Comparison of ENCODE assay signal across 28 cellular contexts in the genomic region with DNA sequence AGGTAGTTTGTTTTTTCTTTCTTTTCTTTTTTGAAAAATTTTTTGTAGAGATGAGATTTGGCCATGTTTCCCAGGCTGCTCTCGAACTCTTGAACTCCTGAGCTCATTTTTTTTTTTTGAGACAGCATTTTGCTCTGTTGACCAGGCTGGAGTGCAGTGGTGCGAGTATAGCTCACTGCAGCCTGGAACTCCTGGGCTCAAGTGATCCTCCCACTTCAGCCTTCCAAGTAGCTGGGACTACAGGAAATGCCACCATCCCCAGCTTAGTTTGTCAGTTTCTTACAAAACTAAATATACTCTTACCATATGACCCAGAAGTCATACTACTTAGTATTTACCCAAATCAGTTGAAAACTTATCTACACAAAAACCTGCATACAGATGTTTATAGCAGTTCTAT. TPM values are rescaled to one million over a fixed set of nuclear protein-coding genes. Genes with fewer than 3 reads are reported as not detected.
DNase-seq lines count a peak whose midpoint lies in the region; ATAC-seq, FAIRE-seq and TF ChIP-seq lines count a peak whose summit lies in the region.
"Had no signal": no experiment of that assay in that cellular context is flagged by ENCODE, and none has a peak within 500 bp of the region (broad histone marks: within the 10 kb centered on the region; RNA-seq: fewer than 3 reads in every experiment).

No MANE protein-coding gene starts in this region.

- peak overlapping the region; percentile 49; the same call in 1 of the 2 replicates for H4K5ac ChIP-seq in IMR-90 (ENCODE audit: low read depth, low read length)

- H4K91ac ChIP-seq in IMR-90 (ENCODE audit: insufficient read depth, low read depth, low read length): peak overlapping the region; percentile 95

- H2AK5ac ChIP-seq in IMR-90 (ENCODE audit: low read depth, low read length): peak overlapping the region; percentile 79; the same call in 1 of the 2 replicates

- H2BK20ac ChIP-seq in IMR-90 (ENCODE audit: low read depth, low read length): peak overlapping the region; percentile 98

- peaks cover 2% of the 10 kb centered on the region; the same call in 1 of the 2 replicates for H3K9me1 ChIP-seq in IMR-90 (ENCODE audit: insufficient read depth, low read length)

- H2BK5ac ChIP-seq in IMR-90 (ENCODE audit: low read depth, low read length, poor library complexity, severe bottlenecking): peak overlapping the region; percentile 86

- H3K27ac ChIP-seq in BLaER1: no peak overlapping the region
- peak overlapping the region; percentile 69; the same call in 1 of the 2 replicates for H3K27ac ChIP-seq in IMR-90 (ENCODE audit: insufficient read depth, low read length)
- H3K27ac ChIP-seq in smooth muscle cell (ENCODE audit: low read depth): peak overlapping the region; percentile 56
- H3K27ac ChIP-seq in pancreas: no peak overlapping the region
- no peak overlapping the region for H3K27ac ChIP-seq in A673 (ENCODE audit: low read depth, low read length, poor library complexity, severe bottlenecking)
- H3K27ac ChIP-seq: neural progenitor cell had no signal

- CTCF ChIA-PET in IMR-90 (lab: Yijun Ruan, JAX): interaction anchor here (0.6 to 1.1 kb wide), 4 partner anchors 13 to 263 kb away, joined by 3 to 4 read pairs (median 3); no protein-coding TSS in a partner anchor
- CTCF ChIA-PET in activated CD4-positive, alpha-beta T cell treated with anti-CD3 and anti-CD28 coated beads, Interleukin-2, amount 10 ng/mL, durations not matched to agents 7 days and 5 days (lab: Charles Lee): interaction anchor here (0.6 to 5.0 kb wide), 3 partner anchors 8 to 171 kb away, joined by 3 to 66 read pairs (median 3); a partner anchor contains a TSS
- CTCF ChIA-PET in A673 (lab: Charles Lee): interaction anchor here (0.6 kb wide), 2 partner anchors 13 to 105 kb away, joined by 4 read pairs; no protein-coding TSS in a partner anchor

- intact Hi-C loops in IMR-90 (cut with micrococcal nuclease) (loop anchor here (5.0 kb wide), 3 partner anchors 81 to 156 kb away; no protein-coding TSS in a partner anchor), pancreas (cut with DNase I) (loop anchor here in 1 of 3 donors (5.0 kb wide), 1 partner anchor 171 kb away; a partner anchor contains a TSS), A673 (cut with micrococcal nuclease; ENCODE audit: unreplicated experiment) (loop anchor here (5.0 kb wide), 1 partner anchor 261 kb away; no protein-coding TSS in a partner anchor)

- POLR2A ChIA-PET in IMR-90 (lab: Charles Lee; ENCODE audit: unreplicated experiment) (interaction anchor here (0.5 kb wide), 1 partner anchor 30 kb away, joined by 3 read pairs; no protein-coding TSS in a partner anchor), A673 (lab: Charles Lee; ENCODE audit: low non-redundant PET) (interaction anchor here (0.5 to 0.6 kb wide), 2 partner anchors 218 to 261 kb away, joined by 4 read pairs; a partner anchor contains a TSS)
- POLR2A ChIA-PET in activated CD4-positive, alpha-beta T cell treated with anti-CD3 and anti-CD28 coated beads, Interleukin-2, amount 10 ng/mL, durations not matched to agents 7 days and 5 days (lab: Charles Lee): interaction anchor here (0.6 kb wide), 1 partner anchor 47 kb away, joined by 4 read pairs; no protein-coding TSS in a partner anchor

- H4K8ac ChIP-seq in IMR-90 (ENCODE audit: low read depth in 2 of 2, low read length in 2 of 2): peak overlapping the region in 1 of 2 experiments; percentile 89; a peak in 2 of 4 replicates

- no peaks in the 10 kb centered on the region for H3K9me3 Mint-ChIP-seq in activated CD4-positive, alpha-beta T cell treated with anti-CD3 and anti-CD28 coated beads, Interleukin-2, amount 10 ng/mL, durations not matched to agents 7 days and 5 days
- H3K9me3 Mint-ChIP-seq: central memory CD8-positive, alpha-beta T cell; neural progenitor cell; stimulated activated naive CD8-positive, alpha-beta T cell treated with anti-CD3 and anti-CD28 coated beads, Interleukin-15, Interleukin-2, amounts not matched to agents 100 ng/mL and 50 ng/mL, for 24 hours had no signal

- H3K79me1 ChIP-seq in IMR-90 (ENCODE audit: low read depth in 1 of 2, low read length in 2 of 2): no peaks in the 10 kb centered on the region

- TF ChIP-seq CTCF in IMR-90 (conservative IDR thresholded peaks at IDR 0.05; ENCODE audit: low read depth, low read length) (no peak), fibroblast of the aortic adventitia (IDR thresholded peaks at IDR 0.05; ENCODE audit: insufficient read depth, low read length) (no peak), smooth muscle cell (IDR thresholded peaks at IDR 0.05; ENCODE audit: borderline replicate concordance, insufficient read depth, poor library complexity, severe bottlenecking) (no peak), pancreas (IDR thresholded peaks at IDR 0.05) (no peak), A673 (conservative IDR thresholded peaks at IDR 0.05; ENCODE audit: low read depth, low read length) (no peak)

- peaks cover 5% of the 10 kb centered on the region for H3F3A ChIP-seq in smooth muscle cell (ENCODE audit: low read depth)

- peak; percentile 36 for ATAC-seq in IMR-90 (ENCODE audit: low read depth)
- ATAC-seq in pancreas: no peak
- ATAC-seq: activated CD4-positive, alpha-beta T cell treated with anti-CD3 and anti-CD28 coated beads for 36 hours; lower lobe of right lung had no signal

- peak overlapping the region; percentile 97; the same call in 1 of the 2 replicates for H3K4ac ChIP-seq in IMR-90 (ENCODE audit: low read depth, low read length)

- dilution Hi-C loops in IMR-90 (cut with HindIII; ENCODE audit: low sequenced_read_pairs, unreplicated experiment): no loop called here

- in situ Hi-C loops in IMR-90 (cut with MboI; ENCODE audit: low sequenced_read_pairs): loop anchor here (5.0 to 10.0 kb wide), 2 partner anchors 171 to 263 kb away; a partner anchor contains a TSS

- no peak for FAIRE-seq in pancreas (lab: Jason Lieb, UNC)
- FAIRE-seq: GM19239, kidney had no signal

- DNase-seq in IMR-90 (peak; percentile 17), fibroblast of the aortic adventitia (ENCODE audit: low read depth) (peak; percentile 27), smooth muscle cell (lab: John Stamatoyannopoulos, UW; ENCODE audit: unreplicated experiment) (no peak), GF-D8 (lab: John Stamatoyannopoulos, UW) (no peak), pancreas (no peak), A673 (ENCODE audit: low spot score) (no peak)
- no peak for DNase-seq in activated CD4-positive, alpha-beta T cell treated with anti-CD3 and anti-CD28 coated beads, Interleukin-2, amount 10 ng/mL, durations not matched to agents 7 days and 5 days
- DNase-seq: ACHN; activated CD4-positive, alpha-beta T cell treated with anti-CD3 and anti-CD28 coated beads for 36 hours; activated T-cell treated with anti-CD3 and anti-CD28 coated beads for 4 hours; DMS53; glutamatergic neuron; KBM-7; kidney; lower lobe of right lung; MG63; NCI-H1436 treated with DMSO at 0.1 percent for 48 hours had no signal

- no CpG with 5 or more reads among the region's 2 CpGs for WGBS in IMR-90 (ENCODE audit: extremely low coverage in 2 of 2, insufficient read length in 1 of 2), 2 experiments
- 73% methylated on average over 2 of the region's 2 CpGs for WGBS in smooth muscle cell (ENCODE audit: low lambda C conversion rate)
- 56 to 62% methylated on average over 2 of the region's 2 CpGs for WGBS in pancreas, 2 donors

- H3K4me2 ChIP-seq in BLaER1 (peak overlapping the region; percentile 17; the same call in 1 of the 2 replicates), IMR-90 (ENCODE audit: low read depth, low read length) (peak overlapping the region; percentile 43; the same call in 1 of the 2 replicates), smooth muscle cell (no peak overlapping the region)
- H3K4me2 ChIP-seq: neural progenitor cell had no signal

- H3K27me3 ChIP-seq in BLaER1 (no peaks in the 10 kb centered on the region), IMR-90 (ENCODE audit: control insufficient read depth, insufficient read depth, low read length) (no peaks in the 10 kb centered on the region), smooth muscle cell (ENCODE audit: low read depth) (no peaks in the 10 kb centered on the region), pancreas (no peaks in the 10 kb centered on the region), A673 (replicated peaks; ENCODE audit: insufficient read depth, low read depth, low read length, poor library complexity) (no peaks in the 10 kb centered on the region)
- H3K27me3 ChIP-seq: neural progenitor cell, tibial nerve had no signal

- TF ChIP-seq RAD21 in IMR-90 (IDR thresholded peaks at IDR 0.05; ENCODE audit: low read length): no peak

- peak overlapping the region; percentile 97 for H2BK120ac ChIP-seq in IMR-90 (ENCODE audit: low read depth, low read length)

- BruUV-seq in IMR-90 (replicated peaks; lab: Mats Ljungman, UMichigan) (no TSS peak), A673 (replicated peaks; lab: Mats Ljungman, UMichigan) (no TSS peak)

- peak overlapping the region; percentile 66 for H3K56ac ChIP-seq in IMR-90 (ENCODE audit: extremely low read depth, insufficient read depth, low read length)

- H3K79me2 ChIP-seq in smooth muscle cell (ENCODE audit: low read depth): no peaks in the 10 kb centered on the region

- H3K4me3 ChIP-seq in BLaER1 (no peak overlapping the region), IMR-90 (ENCODE audit: insufficient read depth, low read depth, low read length) (no peak overlapping the region), fibroblast of the aortic adventitia (ENCODE audit: low read depth, low read length) (no peak overlapping the region), smooth muscle cell (no peak overlapping the region), pancreas (no peak overlapping the region), A673 (ENCODE audit: low read depth, low read length, poor library complexity, severe bottlenecking) (no peak overlapping the region)
- H3K4me3 ChIP-seq: lower lobe of right lung, MG63, neural progenitor cell had no signal

- H3K4me1 ChIP-seq in BLaER1 (peaks cover 9% of the 10 kb centered on the region), IMR-90 (ENCODE audit: control insufficient read depth, insufficient read depth, low read length) (peaks cover 9% of the 10 kb centered on the region), smooth muscle cell (ENCODE audit: low read depth) (no peaks in the 10 kb centered on the region), pancreas (no peaks in the 10 kb centered on the region), A673 (ENCODE audit: insufficient read depth, low read length, poor library complexity, severe bottlenecking) (no peaks in the 10 kb centered on the region)
- H3K4me1 ChIP-seq: lower lobe of right lung, neural progenitor cell had no signal

- no peak overlapping the region for H3K9ac ChIP-seq in BLaER1
- peak overlapping the region; percentile 3; the same call in 1 of the 2 replicates for H3K9ac ChIP-seq in IMR-90 (ENCODE audit: low read depth, low read length)
- no peak overlapping the region for H3K9ac ChIP-seq in smooth muscle cell (ENCODE audit: low read depth)
- H3K9ac ChIP-seq: neural progenitor cell had no signal

- H2AK9ac ChIP-seq in IMR-90 (replicated peaks; ENCODE audit: low read depth, low read length, poor library complexity): no peak overlapping the region

- peak overlapping the region; percentile 98 for H3K14ac ChIP-seq in IMR-90 (replicated peaks; ENCODE audit: low read depth, low read length)

- H2AFZ ChIP-seq in IMR-90 (replicated peaks; ENCODE audit: low read length, poor library complexity): no peak overlapping the region
- no peak overlapping the region for H2AFZ ChIP-seq in smooth muscle cell (ENCODE audit: low read depth)
- H2AFZ ChIP-seq: neural progenitor cell had no signal

- TF ChIP-seq POLR2A in IMR-90 (IDR thresholded peaks at IDR 0.05; ENCODE audit: low read depth, low read length): no peak

- peak overlapping the region; percentile 85; the same call in 1 of the 2 replicates for H3K18ac ChIP-seq in IMR-90 (ENCODE audit: low read depth, low read length)

- H3K4me3 Mint-ChIP-seq in activated CD4-positive, alpha-beta T cell treated with anti-CD3 and anti-CD28 coated beads, Interleukin-2, amount 10 ng/mL, durations not matched to agents 7 days and 5 days: no peak overlapping the region
- H3K4me3 Mint-ChIP-seq: activated CD4-positive, alpha-beta T cell treated with anti-CD3 and anti-CD28 coated beads for 36 hours; activated naive CD8-positive, alpha-beta T cell; central memory CD8-positive, alpha-beta T cell; neural progenitor cell; stimulated activated naive CD8-positive, alpha-beta T cell treated with anti-CD3 and anti-CD28 coated beads, Interleukin-15, Interleukin-2, amounts not matched to agents 100 ng/mL and 50 ng/mL, for 24 hours had no signal

- no peaks in the 10 kb centered on the region for H3K36me3 Mint-ChIP-seq in activated CD4-positive, alpha-beta T cell treated with anti-CD3 and anti-CD28 coated beads, Interleukin-2, amount 10 ng/mL, durations not matched to agents 7 days and 5 days (ENCODE audit: low read depth)
- H3K36me3 Mint-ChIP-seq: activated naive CD8-positive, alpha-beta T cell; neural progenitor cell had no signal

- H4K20me1 ChIP-seq in BLaER1 (no peaks in the 10 kb centered on the region), IMR-90 (ENCODE audit: insufficient read depth, low read length) (no peaks in the 10 kb centered on the region), smooth muscle cell (ENCODE audit: low read depth) (no peaks in the 10 kb centered on the region)

- H3K4me1 Mint-ChIP-seq in activated CD4-positive, alpha-beta T cell treated with anti-CD3 and anti-CD28 coated beads, Interleukin-2, amount 10 ng/mL, durations not matched to agents 7 days and 5 days: peaks cover 9% of the 10 kb centered on the region
- H3K4me1 Mint-ChIP-seq: central memory CD8-positive, alpha-beta T cell had no signal

- peaks cover 3% of the 10 kb centered on the region for H3K27me3 Mint-ChIP-seq in activated CD4-positive, alpha-beta T cell treated with anti-CD3 and anti-CD28 coated beads, Interleukin-2, amount 10 ng/mL, durations not matched to agents 7 days and 5 days
- H3K27me3 Mint-ChIP-seq: activated CD4-positive, alpha-beta T cell treated with anti-CD3 and anti-CD28 coated beads for 36 hours; activated naive CD8-positive, alpha-beta T cell; central memory CD8-positive, alpha-beta T cell; stimulated activated naive CD8-positive, alpha-beta T cell treated with anti-CD3 and anti-CD28 coated beads, Interleukin-15, Interleukin-2, amounts not matched to agents 100 ng/mL and 50 ng/mL, for 24 hours had no signal

- H3K27ac Mint-ChIP-seq in activated CD4-positive, alpha-beta T cell treated with anti-CD3 and anti-CD28 coated beads, Interleukin-2, amount 10 ng/mL, durations not matched to agents 7 days and 5 days: no peak overlapping the region
- H3K27ac Mint-ChIP-seq: activated CD4-positive, alpha-beta T cell treated with anti-CD3 and anti-CD28 coated beads for 36 hours; activated naive CD8-positive, alpha-beta T cell; neural progenitor cell had no signal

- H3K36me3 ChIP-seq in BLaER1: no peaks in the 10 kb centered on the region
- no peaks in the 10 kb centered on the region for H3K36me3 ChIP-seq in IMR-90 (ENCODE audit: control insufficient read depth, insufficient read depth, low read length)
- H3K36me3 ChIP-seq in smooth muscle cell (ENCODE audit: low read depth): no peaks in the 10 kb centered on the region
- no peaks in the 10 kb centered on the region for H3K36me3 ChIP-seq in pancreas
- H3K36me3 ChIP-seq in A673 (ENCODE audit: insufficient read depth, low read length, poor library complexity, severe bottlenecking): no peaks in the 10 kb centered on the region
- H3K36me3 ChIP-seq: lower lobe of right lung, MG63, neural progenitor cell, tibial nerve had no signal

- peak overlapping the region; percentile 97; the same call in 1 of the 2 replicates for H3K23ac ChIP-seq in IMR-90 (ENCODE audit: low read depth, low read length)

- H3K9me3 ChIP-seq in BLaER1: no peaks in the 10 kb centered on the region
- no peaks in the 10 kb centered on the region for H3K9me3 ChIP-seq in IMR-90 (ENCODE audit: control insufficient read depth, insufficient read depth, low read length)
- H3K9me3 ChIP-seq in smooth muscle cell (replicated peaks; ENCODE audit: low read depth): no peaks in the 10 kb centered on the region
- no peaks in the 10 kb centered on the region for H3K9me3 ChIP-seq in pancreas
- H3K9me3 ChIP-seq in A673 (ENCODE audit: low read depth, low read length, poor library complexity, severe bottlenecking): no peaks in the 10 kb centered on the region
- H3K9me3 ChIP-seq: lower lobe of right lung, MG63, tibial nerve had no signal

- peak overlapping the region; percentile 69; the same call in 1 of the 3 replicates for H2BK15ac ChIP-seq in IMR-90 (ENCODE audit: low read depth, low read length)

RNA-seq across cellular contexts. Expression of a gene that starts 14.4 kb away (rescaled TPM):
- total RNA-seq in IMR-90 (2012; rRNA removed) (under 0.01 TPM in 1 of 2 replicates, not detected in the other), fibroblast of the aortic adventitia (ENCODE audit: low replicate concordance) (under 0.01 TPM in 1 of 2 replicates, not detected in the other), smooth muscle cell (not detected in 2 replicates), pancreas (under 1 TPM in 1 of 6 donors, not detected in 5; 0.06 TPM), A673 (2021) (not detected in 2 replicates)
- polyA plus RNA-seq in IMR-90 (2012; rRNA removed) (not detected in 2 replicates), smooth muscle cell (not detected in 2 replicates), pancreas (not detected)
- polyA plus RNA-seq in IMR-90 (2012; cell fraction: cytosol; rRNA removed): not detected in 2 replicates
- not detected in 2 replicates for polyA plus RNA-seq in IMR-90 (2012; cell fraction: nucleus; rRNA removed; ENCODE audit: low replicate concordance)
- total RNA-seq in activated CD4-positive, alpha-beta T cell treated with anti-CD3 and anti-CD28 coated beads, Interleukin-2, amount 10 ng/mL, durations not matched to agents 7 days and 5 days: not detected
- total RNA-seq: HT-29; kidney; lower lobe of right lung; posterior vena cava; T-helper 2 cell treated with Interferon-gamma antibody and Interleukin-4, amounts not matched to agents 100 ng/mL and 5 ng/mL, for 36 hours; tibial nerve had no signal
- polyA plus RNA-seq: BJ had no signal

Comparison
In these comparisons a context has a peak if more than half of its experiments do, and no peak if none do; other contexts are left out.
1. H3K27ac ChIP-seq: peak in IMR-90 (single experiment) and smooth muscle cell (single experiment); none in BLaER1 (single experiment), pancreas (0 of 4) and A673 (single experiment).
2. DNase-seq: peak in IMR-90 (single experiment) and fibroblast of the aortic adventitia (single experiment); none in smooth muscle cell (single experiment), activated CD4-positive, alpha-beta T cell treated with anti-CD3 and anti-CD28 coated beads, Interleukin-2, amount 10 ng/mL, durations not matched to agents 7 days and 5 days (single experiment), GF-D8 (single experiment), pancreas (0 of 6) and A673 (single experiment).